ENCODE assay signal across 8 cellular contexts in the genomic region with DNA sequence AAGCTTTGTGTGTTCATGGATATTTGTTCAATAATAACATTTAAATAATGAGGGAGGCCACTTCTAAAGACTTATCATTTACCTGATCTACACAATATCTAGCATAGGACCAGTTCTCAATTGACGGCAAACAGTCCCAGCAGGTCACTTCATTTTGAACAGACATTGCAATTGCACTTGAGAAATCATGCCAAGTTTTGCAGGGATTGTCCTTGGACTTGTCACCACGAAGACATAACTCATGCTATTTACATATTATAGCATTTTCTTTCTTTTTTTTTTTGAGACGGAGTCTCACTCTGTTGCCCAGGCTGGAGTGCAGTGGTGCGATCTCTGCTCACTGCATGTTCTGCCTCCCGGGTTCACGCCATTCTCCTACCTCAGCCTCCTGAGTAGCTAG.
"Had no signal": no experiment of that assay in that cellular context is flagged by ENCODE, and none has a peak within 500 bp of the region (broad histone marks: within the 10 kb centered on the region; RNA-seq: fewer than 3 reads in every experiment).

No MANE protein-coding gene starts in this region.

- ATAC-seq: GM12878 had no signal

- H3K4me3 ChIP-seq: GM12878 had no signal

- DNase-seq: GDM1, GF-D8 had no signal

- FAIRE-seq: G401.6, GM12878, GM12891, GM12892, GM18507, GM19239 had no signal
